Comparison of ENCODE assay signal across 23 cellular contexts in genomic region chr3:135197246-135197645, GRCh38.
A peak's percentile ranks its signal among the peaks of the same experiment; 100 is the strongest.
DNase-seq lines count a peak whose midpoint lies in the region; ATAC-seq, FAIRE-seq and TF ChIP-seq lines count a peak whose summit lies in the region.
"Had no signal": no experiment of that assay in that cellular context is flagged by ENCODE, and none has a peak within 500 bp of the region (broad histone marks: within the 10 kb centered on the region; RNA-seq: fewer than 3 reads in every experiment).

No MANE protein-coding gene starts in this region.

- no peaks in the 10 kb centered on the region for H4K20me1 ChIP-seq in SK-N-SH (ENCODE audit: insufficient read depth)
- H4K20me1 ChIP-seq: BLaER1 treated with 17β-estradiol and CSF1 and Interleukin-3, amounts not matched to agents 10 nM and 100 nM had no signal

- H3K27me3 ChIP-seq in SK-N-SH (ENCODE audit: insufficient read depth) (no peaks in the 10 kb centered on the region), colonic mucosa (no peaks in the 10 kb centered on the region)
- H3K27me3 ChIP-seq: BLaER1 treated with 17β-estradiol and CSF1 and Interleukin-3, amounts not matched to agents 10 nM and 100 nM; dorsolateral prefrontal cortex had no signal

- ATAC-seq in SK-N-SH treated with all-trans-retinoic acid at 6 μM for 48 hours (peak; percentile 33; the same call in 1 of the 3 replicates), HG02870 (IDR thresholded peaks at IDR 0.05; ENCODE audit: unreplicated experiment) (peak; percentile 76)
- ATAC-seq: activated naive CD8-positive, alpha-beta T cell treated with anti-CD3 and anti-CD28 coated beads, Interleukin-2, amount 50 U/mL, for 24 hours; esophagus mucosa; mucosa of descending colon had no signal

- H3K9me3 ChIP-seq in SK-N-SH = no peaks in the 10 kb centered on the region
- H3K9me3 ChIP-seq in colonic mucosa = no peaks in the 10 kb centered on the region
- H3K9me3 ChIP-seq: BLaER1 treated with 17β-estradiol and CSF1 and Interleukin-3, amounts not matched to agents 10 nM and 100 nM; left ventricle myocardium inferior; mucosa of descending colon had no signal

- FAIRE-seq in GM12891 (lab: Jason Lieb, UNC) = no peak
- FAIRE-seq: A204.1 had no signal

- H3K4me3 Mint-ChIP-seq in chondrocyte (ENCODE audit: unreplicated experiment) = no peak overlapping the region
- H3K4me3 Mint-ChIP-seq: activated naive CD8-positive, alpha-beta T cell treated with anti-CD3 and anti-CD28 coated beads, Interleukin-2, amount 50 U/mL, for 24 hours; T-helper 2 cell treated with Interferon-gamma antibody and Interleukin-4, amounts not matched to agents 5 μg/mL and 100 μg/mL, for 36 hours had no signal

- DNase-seq in SK-N-SH (no peak), OCI-M1 (lab: John Stamatoyannopoulos, UW) (peak; percentile 79), chondrocyte (ENCODE audit: low spot score) (no peak), GM13976 (ENCODE audit: low spot score) (no peak), GM12891 (ENCODE audit: insufficient read length, low spot score) (no peak), colonic mucosa (no peak)
- DNase-seq: activated CD4-positive, CD25-positive, alpha-beta regulatory T cell; activated naive CD8-positive, alpha-beta T cell treated with anti-CD3 and anti-CD28 coated beads, Interleukin-2, amount 50 U/mL, for 24 hours; DMS 273 treated with DMSO at 0.1 percent for 48 hours; dorsolateral prefrontal cortex; left ventricle myocardium inferior; mucosa of descending colon; NCI-H1092; NCI-H524 treated with DMSO at 0.1 percent for 48 hours; stimulated activated CD8-positive, alpha-beta memory T cell treated with anti-CD3 and anti-CD28 coated beads, Interleukin-4, amount 100 ng/mL, for 48 hours; substantia nigra had no signal

- in situ Hi-C loops in GM13976 (cut with MboI; ENCODE audit: low sequenced_read_pairs, unreplicated experiment) = no loop called here

- no peaks in the 10 kb centered on the region for H3K9me2 ChIP-seq in SK-N-SH

- no peak overlapping the region for H3K4me2 ChIP-seq in SK-N-SH
- H3K4me2 ChIP-seq: BLaER1 treated with 17β-estradiol and CSF1 and Interleukin-3, amounts not matched to agents 10 nM and 100 nM had no signal

- H3K4me3 ChIP-seq in SK-N-SH (ENCODE audit: low read depth in 2 of 2, low read length in 1 of 2) = no peak overlapping the region
- no peak overlapping the region for H3K4me3 ChIP-seq in colonic mucosa
- H3K4me3 ChIP-seq: BLaER1 treated with 17β-estradiol and CSF1 and Interleukin-3, amounts not matched to agents 10 nM and 100 nM; dorsolateral prefrontal cortex; left ventricle myocardium inferior; mucosa of descending colon had no signal

- H3K4me1 ChIP-seq in SK-N-SH (ENCODE audit: control insufficient read depth in 1 of 2, insufficient read depth in 2 of 2, low read depth in 1 of 2, low read length in 1 of 2) (no peaks in the 10 kb centered on the region), colonic mucosa (no peaks in the 10 kb centered on the region)
- H3K4me1 ChIP-seq: BLaER1 treated with 17β-estradiol and CSF1 and Interleukin-3, amounts not matched to agents 10 nM and 100 nM; left ventricle myocardium inferior had no signal

- no peak for TF ChIP-seq POLR2A in GM12891 (IDR thresholded peaks at IDR 0.05; ENCODE audit: low read depth, low read length)

- TF ChIP-seq RAD21 in SK-N-SH (IDR thresholded peaks at IDR 0.05; ENCODE audit: low read length) = no peak

- no peaks in the 10 kb centered on the region for H3K27me3 Mint-ChIP-seq in chondrocyte (ENCODE audit: low read depth)
- H3K27me3 Mint-ChIP-seq: activated naive CD8-positive, alpha-beta T cell treated with anti-CD3 and anti-CD28 coated beads, Interleukin-2, amount 50 U/mL, for 24 hours had no signal

- H3K9ac ChIP-seq in SK-N-SH = no peak overlapping the region
- no peak overlapping the region for H3K9ac ChIP-seq in colonic mucosa (ENCODE audit: low read depth in 2 of 2, low read length in 2 of 2)
- H3K9ac ChIP-seq: BLaER1 treated with 17β-estradiol and CSF1 and Interleukin-3, amounts not matched to agents 10 nM and 100 nM had no signal

- no peaks in the 10 kb centered on the region for H3K9me3 Mint-ChIP-seq in chondrocyte (ENCODE audit: low read depth)
- H3K9me3 Mint-ChIP-seq: activated T-helper 2 cell treated with anti-CD3 and anti-CD28 coated beads, Interferon-gamma antibody, Interleukin-2, Interleukin-4, amounts not matched to agents 10 μg/mL and 5 μg/mL and 100 μg/mL, durations not matched to agents 14 hours and 24 hours and 36 hours; T-helper 2 cell treated with Interferon-gamma antibody and Interleukin-4, amounts not matched to agents 5 μg/mL and 100 μg/mL, for 36 hours had no signal

- H2AFZ ChIP-seq in SK-N-SH (ENCODE audit: low read depth) = no peak overlapping the region

- H3K79me2 ChIP-seq in SK-N-SH (ENCODE audit: insufficient read depth) = no peaks in the 10 kb centered on the region

- TF ChIP-seq CTCF in SK-N-SH (IDR thresholded peaks at IDR 0.05) (no peak), chondrocyte (IDR thresholded peaks at IDR 0.05) (no peak), GM13976 (IDR thresholded peaks at IDR 0.05; ENCODE audit: borderline replicate concordance, control extremely low read depth, extremely low read depth, insufficient read depth, missing control alignments) (no peak), colonic mucosa (IDR thresholded peaks at IDR 0.05) (no peak)

- WGBS in SK-N-SH (ENCODE audit: low lambda C conversion rate) = 35% methylated on average over 3 of the region's 3 CpGs

- no peaks in the 10 kb centered on the region for H3K36me3 Mint-ChIP-seq in chondrocyte (ENCODE audit: low read depth)

- H3F3A ChIP-seq in SK-N-SH (replicated peaks; ENCODE audit: insufficient read depth) = no peaks in the 10 kb centered on the region

- H3K27ac ChIP-seq in SK-N-SH (ENCODE audit: low read depth in 2 of 2, low read length in 1 of 2) (no peak overlapping the region), colonic mucosa (no peak overlapping the region)
- H3K27ac ChIP-seq: BLaER1 treated with 17β-estradiol and CSF1 and Interleukin-3, amounts not matched to agents 10 nM and 100 nM; dorsolateral prefrontal cortex; left ventricle myocardium inferior had no signal

- POLR2A ChIA-PET in SK-N-SH (lab: Yijun Ruan, JAX) = no interaction called here

- TF ChIP-seq EP300 in SK-N-SH (IDR thresholded peaks at IDR 0.05; ENCODE audit: borderline replicate concordance in 1 of 2, low read depth in 1 of 2, low read length in 1 of 2) = no peak

- CTCF ChIA-PET in SK-N-SH (lab: Yijun Ruan, JAX) = interaction anchor here (0.7 kb wide), 2 partner anchors 41 to 307 kb away, joined by 3 read pairs; no protein-coding TSS in a partner anchor

- intact Hi-C loops in colonic mucosa (cut with DNase I) = no loop called here

- no peak overlapping the region for H3K27ac Mint-ChIP-seq in chondrocyte (ENCODE audit: unreplicated experiment)
- H3K27ac Mint-ChIP-seq: activated naive CD8-positive, alpha-beta T cell treated with anti-CD3 and anti-CD28 coated beads, Interleukin-2, amount 50 U/mL, for 24 hours; activated T-helper 2 cell treated with anti-CD3 and anti-CD28 coated beads, Interferon-gamma antibody, Interleukin-2, Interleukin-4, amounts not matched to agents 10 μg/mL and 5 μg/mL and 100 μg/mL, durations not matched to agents 14 hours and 24 hours and 36 hours; T-helper 2 cell treated with Interferon-gamma antibody and Interleukin-4, amounts not matched to agents 5 μg/mL and 100 μg/mL, for 36 hours had no signal

- no peaks in the 10 kb centered on the region for H3K4me1 Mint-ChIP-seq in chondrocyte (ENCODE audit: low read depth)
- H3K4me1 Mint-ChIP-seq: activated naive CD8-positive, alpha-beta T cell treated with anti-CD3 and anti-CD28 coated beads, Interleukin-2, amount 50 U/mL, for 24 hours had no signal

- H3K36me3 ChIP-seq in SK-N-SH (replicated peaks in 1 of 2; ENCODE audit: control insufficient read depth in 1 of 2, insufficient read depth in 2 of 2, low read length in 1 of 2) (no peaks in the 10 kb centered on the region), colonic mucosa (no peaks in the 10 kb centered on the region)
- H3K36me3 ChIP-seq: BLaER1 treated with 17β-estradiol and CSF1 and Interleukin-3, amounts not matched to agents 10 nM and 100 nM; left ventricle myocardium inferior had no signal

TF ChIP-seq in SK-N-SH treated with all-trans-retinoic acid at 6 μM for 48 hours, 23 proteins besides CTCF, POLR2A, EP300 and RAD21 (continues in another document):
- TF ChIP-seq TCF4 (CRISPR knock-in tag; IDR thresholded peaks at IDR 0.05; ENCODE audit: borderline replicate concordance) (no peak), ISL1 (CRISPR knock-in tag; IDR thresholded peaks at IDR 0.05) (no peak)

TF ChIP-seq in SK-N-SH, 30 proteins besides CTCF, POLR2A, EP300 and RAD21 (continues in another document):
- TF ChIP-seq NFIC (IDR thresholded peaks at IDR 0.05; ENCODE audit: borderline replicate concordance) (no peak), RXRA (IDR thresholded peaks at IDR 0.05; ENCODE audit: borderline replicate concordance, low read depth) (no peak), MEF2A (IDR thresholded peaks at IDR 0.05; ENCODE audit: borderline replicate concordance, low read depth) (no peak)
- TF ChIP-seq, protein P1, sequence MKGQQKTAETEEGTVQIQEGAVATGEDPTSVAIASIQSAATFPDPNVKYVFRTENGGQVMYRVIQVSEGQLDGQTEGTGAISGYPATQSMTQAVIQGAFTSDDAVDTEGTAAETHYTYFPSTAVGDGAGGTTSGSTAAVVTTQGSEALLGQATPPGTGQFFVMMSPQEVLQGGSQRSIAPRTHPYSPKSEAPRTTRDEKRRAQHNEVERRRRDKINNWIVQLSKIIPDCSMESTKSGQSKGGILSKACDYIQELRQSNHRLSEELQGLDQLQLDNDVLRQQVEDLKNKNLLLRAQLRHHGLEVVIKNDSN (IDR thresholded peaks at IDR 0.05; ENCODE audit: borderline replicate concordance, low read depth) = no peak

TF ChIP-seq in GM12891, 5 proteins besides CTCF, POLR2A, EP300 and RAD21:
- no peak for TF ChIP-seq PAX5 (IDR thresholded peaks at IDR 0.05; ENCODE audit: insufficient read depth, low read length, severe bottlenecking)
- no peak for TF ChIP-seq SPI1 (IDR thresholded peaks at IDR 0.05; ENCODE audit: low read depth, low read length)
- no peak for TF ChIP-seq POU2F2 (IDR thresholded peaks at IDR 0.05; ENCODE audit: low read depth, low read length)
